8 cellular contexts compared by ENCODE assay signal in the genomic region with DNA sequence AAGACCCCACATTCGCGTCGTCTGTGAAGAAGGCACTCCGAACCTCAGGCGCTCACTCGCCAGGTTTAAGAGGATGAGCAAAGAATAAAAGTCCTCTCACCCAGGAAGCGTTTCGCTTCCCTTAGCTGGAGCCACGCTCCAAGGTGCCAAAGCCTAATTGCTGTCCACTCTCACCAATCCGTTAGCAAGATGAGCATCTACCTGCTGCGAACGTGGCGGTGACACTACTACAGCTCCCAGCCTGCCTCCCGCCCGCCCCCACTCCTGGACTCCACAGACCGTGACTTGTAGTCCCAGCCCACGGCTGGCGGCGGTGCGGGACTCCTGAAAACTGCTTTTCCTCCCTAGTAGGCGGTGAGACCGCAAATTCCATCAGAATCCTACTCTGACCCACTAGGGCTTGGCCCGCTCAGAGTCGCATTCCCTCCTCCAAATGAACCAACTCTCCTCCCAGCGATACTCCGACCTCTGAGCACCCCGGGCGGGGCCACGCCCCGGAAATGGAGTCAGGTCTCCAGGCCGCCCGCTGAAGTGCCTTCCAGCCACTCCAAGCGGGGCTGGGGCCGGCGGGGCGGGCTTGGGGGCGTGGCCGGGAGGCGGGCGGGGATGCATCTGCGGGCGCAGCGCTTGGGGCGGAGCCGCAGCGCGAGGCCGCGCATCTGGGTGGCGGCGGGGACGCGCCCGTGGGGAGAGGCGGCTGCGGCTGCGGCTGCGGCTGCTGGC. TPM values are rescaled to one million over a fixed set of nuclear protein-coding genes. Genes with fewer than 3 reads are reported as not detected.
DNase-seq lines count a peak whose midpoint lies in the region; ATAC-seq and TF ChIP-seq lines count a peak whose summit lies in the region.

No MANE protein-coding gene starts in this region.

- H3K4me1 ChIP-seq in trophoblast cell (ENCODE audit: control insufficient read depth in 1 of 2, insufficient read depth in 2 of 2, low read length in 2 of 2) (peaks cover 7 to 14% of the 10 kb centered on the region in 2 experiments), tibial nerve (peaks cover 0 to 35% (median 12%) of the 10 kb centered on the region in 4 donors)

- peak overlapping the region; percentile 90 for H3K14ac ChIP-seq in trophoblast cell (ENCODE audit: low read length)

- H3K9me2 ChIP-seq in SU-DHL-6 (replicated peaks; ENCODE audit: insufficient read depth, low read length): no peaks in the 10 kb centered on the region

- peak; percentile 99 for DNase-seq in GM13976 (ENCODE audit: low spot score)
- peak; percentile 90 for DNase-seq in NCI-H1417 treated with DMSO at 0.1 percent for 48 hours (lab: John Stamatoyannopoulos, UW)
- peak; percentile 98 for DNase-seq in activated naive CD8-positive, alpha-beta T cell treated with anti-CD3 and anti-CD28 coated beads, Interleukin-2, amount 50 U/mL, for 24 hours
- DNase-seq in cardiac septum (ENCODE audit: low spot score): peak; percentile 100
- DNase-seq in trophoblast cell: peak; percentile 97 to 99
- DNase-seq in tibial nerve (ENCODE audit: low spot score in 2 of 2): peak; percentile 94 to 95

- in situ Hi-C loops in GM13976 (cut with MboI; ENCODE audit: low sequenced_read_pairs, unreplicated experiment): no loop called here

- H3K79me2 ChIP-seq in SU-DHL-6 (ENCODE audit: insufficient read depth, low read length): no peaks in the 10 kb centered on the region
- peaks cover 21% of the 10 kb centered on the region for H3K79me2 ChIP-seq in trophoblast cell (ENCODE audit: control insufficient read depth, insufficient read depth, low read length, poor library complexity)

- H2BK5ac ChIP-seq in trophoblast cell (ENCODE audit: low read depth, low read length, poor library complexity): peak overlapping the region; percentile 97

- H3K27me3 Mint-ChIP-seq in activated naive CD8-positive, alpha-beta T cell treated with anti-CD3 and anti-CD28 coated beads, Interleukin-2, amount 50 U/mL, for 24 hours: peaks cover 2% of the 10 kb centered on the region

- peak overlapping the region; percentile 70 for H3K9ac ChIP-seq in SU-DHL-6 (ENCODE audit: low read length)
- H3K9ac ChIP-seq in trophoblast cell (ENCODE audit: low read length): peak overlapping the region; percentile 77

- H3K36me3 ChIP-seq in SU-DHL-6 (ENCODE audit: low read length) (no peaks in the 10 kb centered on the region), trophoblast cell (ENCODE audit: control insufficient read depth in 1 of 2, insufficient read depth in 2 of 2, low read length in 2 of 2) (peaks cover 3% of the 10 kb centered on the region in 2 experiments), tibial nerve (no peaks in the 10 kb centered on the region)

- no peaks in the 10 kb centered on the region for H3K27me3 ChIP-seq in SU-DHL-6 (ENCODE audit: low read length)
- no peaks in the 10 kb centered on the region for H3K27me3 ChIP-seq in trophoblast cell (ENCODE audit: insufficient read depth, low read length)
- no peaks in the 10 kb centered on the region for H3K27me3 ChIP-seq in tibial nerve

- H3K9me3 ChIP-seq in SU-DHL-6 (ENCODE audit: insufficient read depth, low read length): no peaks in the 10 kb centered on the region
- H3K9me3 ChIP-seq in trophoblast cell (ENCODE audit: insufficient read depth, low read depth, low read length): no peaks in the 10 kb centered on the region
- H3K9me3 ChIP-seq in tibial nerve: no peaks in the 10 kb centered on the region

- peak; percentile 93 for ATAC-seq in HG02840 (IDR thresholded peaks at IDR 0.05; ENCODE audit: low FRiP score, unreplicated experiment)
- ATAC-seq in activated naive CD8-positive, alpha-beta T cell treated with anti-CD3 and anti-CD28 coated beads, Interleukin-2, amount 50 U/mL, for 24 hours: peak; percentile 99

- H3K79me1 ChIP-seq in trophoblast cell (ENCODE audit: low read length): peaks cover 25% of the 10 kb centered on the region

- peak overlapping the region; percentile 85 for H3K27ac Mint-ChIP-seq in activated naive CD8-positive, alpha-beta T cell treated with anti-CD3 and anti-CD28 coated beads, Interleukin-2, amount 50 U/mL, for 24 hours

- H3K27ac ChIP-seq in SU-DHL-6 (ENCODE audit: low read depth, low read length) (peak overlapping the region; percentile 37; the same call in 1 of the 2 replicates), trophoblast cell (ENCODE audit: low read depth, low read length) (peak overlapping the region; percentile 87), tibial nerve (peak overlapping the region; percentile 88 to 99 (median 96))

- no peak overlapping the region for H2BK120ac ChIP-seq in trophoblast cell (ENCODE audit: insufficient read depth, low read length, poor library complexity)

- H3F3A ChIP-seq in SU-DHL-6 (ENCODE audit: insufficient read depth): peaks cover 4% of the 10 kb centered on the region

- H2BK12ac ChIP-seq in trophoblast cell (ENCODE audit: low read length): peak overlapping the region; percentile 81

- H2AK5ac ChIP-seq in trophoblast cell (ENCODE audit: low read length): no peak overlapping the region

- H4K20me1 ChIP-seq in SU-DHL-6 (ENCODE audit: low read depth, low read length): no peaks in the 10 kb centered on the region; the same call in 1 of the 2 replicates

- peak; percentile 43 to 99 for TF ChIP-seq EP300 in tibial nerve (IDR thresholded peaks at IDR 0.05)

- H2AFZ ChIP-seq in SU-DHL-6 (ENCODE audit: low read depth, low read length, severe bottlenecking): peak overlapping the region; percentile 99
- peak overlapping the region; percentile 100 for H2AFZ ChIP-seq in trophoblast cell (ENCODE audit: insufficient read depth, low read length, poor library complexity)

- H3K18ac ChIP-seq in trophoblast cell (ENCODE audit: low read length): peak overlapping the region; percentile 99

- TF ChIP-seq CTCF in GM13976 (IDR thresholded peaks at IDR 0.05; ENCODE audit: borderline replicate concordance, control extremely low read depth, extremely low read depth, insufficient read depth, missing control alignments) (no peak), SU-DHL-6 (IDR thresholded peaks at IDR 0.05; ENCODE audit: insufficient read depth, low read length, poor library complexity, severe bottlenecking) (no peak), tibial nerve (IDR thresholded peaks at IDR 0.05) (peak in 1 of 5 experiments; percentile 33)

- no peaks in the 10 kb centered on the region for H3K9me3 Mint-ChIP-seq in activated naive CD8-positive, alpha-beta T cell treated with anti-CD3 and anti-CD28 coated beads, Interleukin-2, amount 50 U/mL, for 24 hours

- no peaks in the 10 kb centered on the region for H3K36me3 Mint-ChIP-seq in activated naive CD8-positive, alpha-beta T cell treated with anti-CD3 and anti-CD28 coated beads, Interleukin-2, amount 50 U/mL, for 24 hours (ENCODE audit: low read depth)

- H4K91ac ChIP-seq in trophoblast cell (ENCODE audit: low read depth, low read length): peak overlapping the region; percentile 90

- H4K12ac ChIP-seq in trophoblast cell (ENCODE audit: low read depth, low read length): peak overlapping the region; percentile 94

- H4K8ac ChIP-seq in trophoblast cell (ENCODE audit: low read depth, low read length): peak overlapping the region; percentile 96

- TF ChIP-seq POLR2A in tibial nerve (IDR thresholded peaks at IDR 0.05): peak; percentile 86 to 97

- peak overlapping the region; percentile 64 for H3K4ac ChIP-seq in trophoblast cell (ENCODE audit: low read depth, low read length)

- no peak overlapping the region for H3K23ac ChIP-seq in trophoblast cell (ENCODE audit: low read length)

- H3K4me3 ChIP-seq in SU-DHL-6 (ENCODE audit: insufficient read depth, low read length, poor library complexity, severe bottlenecking) (peak overlapping the region; percentile 100), trophoblast cell (ENCODE audit: low read depth, low read length) (peak overlapping the region; percentile 83), tibial nerve (peak overlapping the region; percentile 68 to 100 (median 89))

- H3K4me3 Mint-ChIP-seq in activated naive CD8-positive, alpha-beta T cell treated with anti-CD3 and anti-CD28 coated beads, Interleukin-2, amount 50 U/mL, for 24 hours: peak overlapping the region; percentile 95

- H3K4me2 ChIP-seq in SU-DHL-6 (ENCODE audit: low read depth, low read length, poor library complexity, severe bottlenecking): peak overlapping the region; percentile 98
- peak overlapping the region; percentile 82 for H3K4me2 ChIP-seq in trophoblast cell (ENCODE audit: low read length)

- WGBS in trophoblast cell (ENCODE audit: extremely low coverage, insufficient coverage, insufficient read length): no CpG with 5 or more reads among the region's 58 CpGs
- WGBS in tibial nerve, 2 donors: 1 to 2% methylated on average over 18 to 20 of the region's 58 CpGs

- intact Hi-C loops in cardiac septum (cut with DNase I): loop anchor here (5.0 kb wide), 2 partner anchors 119 to 161 kb away; partner anchors contain the start of genes GSAP and RSBN1L

- peaks cover 14% of the 10 kb centered on the region for H3K4me1 Mint-ChIP-seq in activated naive CD8-positive, alpha-beta T cell treated with anti-CD3 and anti-CD28 coated beads, Interleukin-2, amount 50 U/mL, for 24 hours

RNA-seq across cellular contexts. Expression of gene PTPN12, which starts 0.5 kb away (rescaled TPM):
- 41.6 TPM for total RNA-seq in cardiac septum
- polyA plus RNA-seq in trophoblast cell (2013): 105 and 109 TPM in 2 replicates
- total RNA-seq in tibial nerve: 100 to 1,000 TPM; 129 to 168 (median 151) TPM

Comparison
In these comparisons a context has a peak if more than half of its experiments do, and no peak if none do; other contexts are left out.
1. Peak in every context shown above with its lines: DNase-seq, ATAC-seq, H3K4me3 ChIP-seq and H3K27ac ChIP-seq.
2. H3K27ac ChIP-seq: peak in every context shown above with its lines; median percentile 96 in tibial nerve; 87 in trophoblast cell; 37 in SU-DHL-6.